Comparison of ENCODE assay signal across 1 cellular context in genomic region chr9:128504485-128505413, GRCh38.
TF ChIP-seq lines count a peak whose summit lies in the region.

TSS of gene GLE1 (plus strand) at chr9:128504719. CDS start at chr9:128504806, 87 bp downstream.

TF ChIP-seq in HepG2, 621 proteins besides CTCF, POLR2A, EP300 and RAD21 (continued from another document and continues in another):
- TF ChIP-seq, protein P1, sequence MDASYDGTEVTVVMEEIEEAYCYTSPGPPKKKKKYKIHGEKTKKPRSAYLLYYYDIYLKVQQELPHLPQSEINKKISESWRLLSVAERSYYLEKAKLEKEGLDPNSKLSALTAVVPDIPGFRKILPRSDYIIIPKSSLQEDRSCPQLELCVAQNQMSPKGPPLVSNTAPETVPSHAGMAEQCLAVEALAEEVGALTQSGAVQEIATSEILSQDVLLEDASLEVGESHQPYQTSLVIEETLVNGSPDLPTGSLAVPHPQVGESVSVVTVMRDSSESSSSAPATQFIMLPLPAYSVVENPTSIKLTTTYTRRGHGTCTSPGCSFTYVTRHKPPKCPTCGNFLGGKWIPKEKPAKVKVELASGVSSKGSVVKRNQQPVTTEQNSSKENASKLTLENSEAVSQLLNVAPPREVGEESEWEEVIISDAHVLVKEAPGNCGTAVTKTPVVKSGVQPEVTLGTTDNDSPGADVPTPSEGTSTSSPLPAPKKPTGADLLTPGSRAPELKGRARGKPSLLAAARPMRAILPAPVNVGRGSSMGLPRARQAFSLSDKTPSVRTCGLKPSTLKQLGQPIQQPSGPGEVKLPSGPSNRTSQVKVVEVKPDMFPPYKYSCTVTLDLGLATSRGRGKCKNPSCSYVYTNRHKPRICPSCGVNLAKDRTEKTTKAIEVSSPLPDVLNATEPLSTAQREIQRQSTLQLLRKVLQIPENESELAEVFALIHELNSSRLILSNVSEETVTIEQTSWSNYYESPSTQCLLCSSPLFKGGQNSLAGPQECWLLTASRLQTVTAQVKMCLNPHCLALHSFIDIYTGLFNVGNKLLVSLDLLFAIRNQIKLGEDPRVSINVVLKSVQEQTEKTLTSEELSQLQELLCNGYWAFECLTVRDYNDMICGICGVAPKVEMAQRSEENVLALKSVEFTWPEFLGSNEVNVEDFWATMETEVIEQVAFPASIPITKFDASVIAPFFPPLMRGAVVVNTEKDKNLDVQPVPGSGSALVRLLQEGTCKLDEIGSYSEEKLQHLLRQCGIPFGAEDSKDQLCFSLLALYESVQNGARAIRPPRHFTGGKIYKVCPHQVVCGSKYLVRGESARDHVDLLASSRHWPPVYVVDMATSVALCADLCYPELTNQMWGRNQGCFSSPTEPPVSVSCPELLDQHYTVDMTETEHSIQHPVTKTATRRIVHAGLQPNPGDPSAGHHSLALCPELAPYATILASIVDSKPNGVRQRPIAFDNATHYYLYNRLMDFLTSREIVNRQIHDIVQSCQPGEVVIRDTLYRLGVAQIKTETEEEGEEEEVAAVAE (CRISPR knock-in tag; IDR thresholded peaks at IDR 0.05; ENCODE audit: borderline replicate concordance) = 0 out of 2 replicates have a peak, but pooled peaks have one; percentile 57
- TF ChIP-seq PRPF4 (IDR thresholded peaks at IDR 0.05; ENCODE audit: low read depth, low read length, poor library complexity, severe bottlenecking) = no peak
- TF ChIP-seq, protein P2, sequence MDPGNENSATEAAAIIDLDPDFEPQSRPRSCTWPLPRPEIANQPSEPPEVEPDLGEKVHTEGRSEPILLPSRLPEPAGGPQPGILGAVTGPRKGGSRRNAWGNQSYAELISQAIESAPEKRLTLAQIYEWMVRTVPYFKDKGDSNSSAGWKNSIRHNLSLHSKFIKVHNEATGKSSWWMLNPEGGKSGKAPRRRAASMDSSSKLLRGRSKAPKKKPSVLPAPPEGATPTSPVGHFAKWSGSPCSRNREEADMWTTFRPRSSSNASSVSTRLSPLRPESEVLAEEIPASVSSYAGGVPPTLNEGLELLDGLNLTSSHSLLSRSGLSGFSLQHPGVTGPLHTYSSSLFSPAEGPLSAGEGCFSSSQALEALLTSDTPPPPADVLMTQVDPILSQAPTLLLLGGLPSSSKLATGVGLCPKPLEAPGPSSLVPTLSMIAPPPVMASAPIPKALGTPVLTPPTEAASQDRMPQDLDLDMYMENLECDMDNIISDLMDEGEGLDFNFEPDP (CRISPR knock-in tag; conservative IDR thresholded peaks at IDR 0.05) = 0 out of 2 replicates have a peak, but pooled peaks have one; percentile 53
- no peak for TF ChIP-seq SOX6 (IDR thresholded peaks at IDR 0.05)
- TF ChIP-seq SOX6 (CRISPR knock-in tag; IDR thresholded peaks at IDR 0.05) = peak; percentile 65
- no peak for TF ChIP-seq NFATC3 (CRISPR knock-in tag; IDR thresholded peaks at IDR 0.05)
- TF ChIP-seq SP4 (CRISPR knock-in tag; IDR thresholded peaks at IDR 0.05) = peak; percentile 94
- TF ChIP-seq SYNCRIP (IDR thresholded peaks at IDR 0.05; ENCODE audit: insufficient read depth, low read depth, low read length) = no peak
- 0 out of 2 replicates have a peak, but pooled peaks have one; percentile 67 for TF ChIP-seq MYNN (CRISPR knock-in tag; IDR thresholded peaks at IDR 0.05; ENCODE audit: low read depth)
- TF ChIP-seq ZNF30 (CRISPR knock-in tag; IDR thresholded peaks at IDR 0.05) = no peak
- 0 out of 2 replicates have a peak, but pooled peaks have one; percentile 19 for TF ChIP-seq DNMT1 (CRISPR knock-in tag; IDR thresholded peaks at IDR 0.05)
- no peak for TF ChIP-seq PLSCR1 (CRISPR knock-in tag; IDR thresholded peaks at IDR 0.05; ENCODE audit: borderline replicate concordance)
- TF ChIP-seq HHEX (CRISPR knock-in tag; IDR thresholded peaks at IDR 0.05) = no peak
- TF ChIP-seq ZNF572 (CRISPR knock-in tag; IDR thresholded peaks at IDR 0.05) = 0 out of 2 replicates have a peak, but pooled peaks have one; percentile 45
- 0 out of 2 replicates have a peak, but pooled peaks have one; percentile 58 for TF ChIP-seq MEIS2 (CRISPR knock-in tag; IDR thresholded peaks at IDR 0.05)
- TF ChIP-seq NFE2L2 (IDR thresholded peaks at IDR 0.05; ENCODE audit: low read length) = no peak
- peak; percentile 88; the same call in 1 of the 2 replicates for TF ChIP-seq ZNF704 (CRISPR knock-in tag; IDR thresholded peaks at IDR 0.05; ENCODE audit: borderline replicate concordance)
- TF ChIP-seq KDM3A (CRISPR knock-in tag; IDR thresholded peaks at IDR 0.05; ENCODE audit: low read depth) = peak; percentile 50; the same call in 1 of the 2 replicates
- TF ChIP-seq, protein P3, sequence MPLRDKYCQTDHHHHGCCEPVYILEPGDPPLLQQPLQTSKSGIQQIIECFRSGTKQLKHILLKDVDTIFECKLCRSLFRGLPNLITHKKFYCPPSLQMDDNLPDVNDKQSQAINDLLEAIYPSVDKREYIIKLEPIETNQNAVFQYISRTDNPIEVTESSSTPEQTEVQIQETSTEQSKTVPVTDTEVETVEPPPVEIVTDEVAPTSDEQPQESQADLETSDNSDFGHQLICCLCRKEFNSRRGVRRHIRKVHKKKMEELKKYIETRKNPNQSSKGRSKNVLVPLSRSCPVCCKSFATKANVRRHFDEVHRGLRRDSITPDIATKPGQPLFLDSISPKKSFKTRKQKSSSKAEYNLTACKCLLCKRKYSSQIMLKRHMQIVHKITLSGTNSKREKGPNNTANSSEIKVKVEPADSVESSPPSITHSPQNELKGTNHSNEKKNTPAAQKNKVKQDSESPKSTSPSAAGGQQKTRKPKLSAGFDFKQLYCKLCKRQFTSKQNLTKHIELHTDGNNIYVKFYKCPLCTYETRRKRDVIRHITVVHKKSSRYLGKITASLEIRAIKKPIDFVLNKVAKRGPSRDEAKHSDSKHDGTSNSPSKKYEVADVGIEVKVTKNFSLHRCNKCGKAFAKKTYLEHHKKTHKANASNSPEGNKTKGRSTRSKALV (CRISPR knock-in tag; IDR thresholded peaks at IDR 0.05) = peak; percentile 82; the same call in 1 of the 2 replicates
- no peak for TF ChIP-seq GRHL1 (CRISPR knock-in tag; conservative IDR thresholded peaks at IDR 0.05)
- TF ChIP-seq, protein P4, sequence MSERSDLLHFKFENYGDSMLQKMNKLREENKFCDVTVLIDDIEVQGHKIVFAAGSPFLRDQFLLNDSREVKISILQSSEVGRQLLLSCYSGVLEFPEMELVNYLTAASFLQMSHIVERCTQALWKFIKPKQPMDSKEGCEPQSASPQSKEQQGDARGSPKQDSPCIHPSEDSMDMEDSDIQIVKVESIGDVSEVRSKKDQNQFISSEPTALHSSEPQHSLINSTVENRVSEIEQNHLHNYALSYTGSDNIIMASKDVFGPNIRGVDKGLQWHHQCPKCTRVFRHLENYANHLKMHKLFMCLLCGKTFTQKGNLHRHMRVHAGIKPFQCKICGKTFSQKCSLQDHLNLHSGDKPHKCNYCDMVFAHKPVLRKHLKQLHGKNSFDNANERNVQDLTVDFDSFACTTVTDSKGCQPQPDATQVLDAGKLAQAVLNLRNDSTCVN (CRISPR knock-in tag; IDR thresholded peaks at IDR 0.05; ENCODE audit: borderline replicate concordance) = peak; percentile 75; the same call in 1 of the 2 replicates
- peak; percentile 73; the same call in 1 of the 2 replicates for TF ChIP-seq SRY (CRISPR knock-in tag; IDR thresholded peaks at IDR 0.05)
- TF ChIP-seq RNF2 (conservative IDR thresholded peaks at IDR 0.05; ENCODE audit: low read depth) = peak; percentile 56; the same call in 1 of the 2 replicates
- TF ChIP-seq ZNF607 (CRISPR knock-in tag; IDR thresholded peaks at IDR 0.05; ENCODE audit: borderline replicate concordance) = no peak; the same call in 1 of the 2 replicates
- peak; percentile 78; the same call in 1 of the 2 replicates for TF ChIP-seq ZIK1 (CRISPR knock-in tag; IDR thresholded peaks at IDR 0.05; ENCODE audit: borderline replicate concordance, low read depth)
- TF ChIP-seq, protein P5, sequence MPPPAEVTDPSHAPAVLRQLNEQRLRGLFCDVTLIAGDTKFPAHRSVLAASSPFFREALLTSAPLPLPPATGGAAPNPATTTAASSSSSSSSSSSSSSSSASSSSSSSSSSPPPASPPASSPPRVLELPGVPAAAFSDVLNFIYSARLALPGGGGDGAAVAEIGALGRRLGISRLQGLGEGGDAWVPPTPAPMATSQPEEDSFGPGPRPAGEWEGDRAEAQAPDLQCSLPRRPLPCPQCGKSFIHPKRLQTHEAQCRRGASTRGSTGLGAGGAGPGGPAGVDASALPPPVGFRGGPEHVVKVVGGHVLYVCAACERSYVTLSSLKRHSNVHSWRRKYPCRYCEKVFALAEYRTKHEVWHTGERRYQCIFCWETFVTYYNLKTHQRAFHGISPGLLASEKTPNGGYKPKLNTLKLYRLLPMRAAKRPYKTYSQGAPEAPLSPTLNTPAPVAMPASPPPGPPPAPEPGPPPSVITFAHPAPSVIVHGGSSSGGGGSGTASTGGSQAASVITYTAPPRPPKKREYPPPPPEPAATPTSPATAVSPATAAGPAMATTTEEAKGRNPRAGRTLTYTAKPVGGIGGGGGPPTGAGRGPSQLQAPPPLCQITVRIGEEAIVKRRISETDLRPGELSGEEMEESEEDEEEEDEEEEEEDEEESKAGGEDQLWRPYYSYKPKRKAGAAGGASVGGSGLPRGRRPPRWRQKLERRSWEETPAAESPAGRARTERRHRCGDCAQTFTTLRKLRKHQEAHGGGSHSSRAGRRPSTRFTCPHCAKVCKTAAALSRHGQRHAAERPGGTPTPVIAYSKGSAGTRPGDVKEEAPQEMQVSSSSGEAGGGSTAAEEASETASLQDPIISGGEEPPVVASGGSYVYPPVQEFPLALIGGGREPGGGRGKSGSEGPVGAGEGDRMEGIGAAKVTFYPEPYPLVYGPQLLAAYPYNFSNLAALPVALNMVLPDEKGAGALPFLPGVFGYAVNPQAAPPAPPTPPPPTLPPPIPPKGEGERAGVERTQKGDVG (CRISPR knock-in tag; IDR thresholded peaks at IDR 0.05; ENCODE audit: borderline replicate concordance) = peak; percentile 51; the same call in 1 of the 2 replicates
- peak; percentile 60 for TF ChIP-seq NFYC (CRISPR knock-in tag; IDR thresholded peaks at IDR 0.05)
- TF ChIP-seq, protein P6, sequence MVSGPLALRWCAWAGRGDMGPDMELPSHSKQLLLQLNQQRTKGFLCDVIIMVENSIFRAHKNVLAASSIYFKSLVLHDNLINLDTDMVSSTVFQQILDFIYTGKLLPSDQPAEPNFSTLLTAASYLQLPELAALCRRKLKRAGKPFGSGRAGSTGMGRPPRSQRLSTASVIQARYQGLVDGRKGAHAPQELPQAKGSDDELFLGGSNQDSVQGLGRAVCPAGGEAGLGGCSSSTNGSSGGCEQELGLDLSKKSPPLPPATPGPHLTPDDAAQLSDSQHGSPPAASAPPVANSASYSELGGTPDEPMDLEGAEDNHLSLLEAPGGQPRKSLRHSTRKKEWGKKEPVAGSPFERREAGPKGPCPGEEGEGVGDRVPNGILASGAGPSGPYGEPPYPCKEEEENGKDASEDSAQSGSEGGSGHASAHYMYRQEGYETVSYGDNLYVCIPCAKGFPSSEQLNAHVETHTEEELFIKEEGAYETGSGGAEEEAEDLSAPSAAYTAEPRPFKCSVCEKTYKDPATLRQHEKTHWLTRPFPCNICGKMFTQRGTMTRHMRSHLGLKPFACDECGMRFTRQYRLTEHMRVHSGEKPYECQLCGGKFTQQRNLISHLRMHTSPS (CRISPR knock-in tag; IDR thresholded peaks at IDR 0.05; ENCODE audit: low read depth) = peak; percentile 69; the same call in 1 of the 2 replicates
- peak; percentile 92 for TF ChIP-seq GMEB1 (CRISPR knock-in tag; IDR thresholded peaks at IDR 0.05; ENCODE audit: borderline replicate concordance)
- TF ChIP-seq ZNF503 (CRISPR knock-in tag; IDR thresholded peaks at IDR 0.05) = peak; percentile 56; the same call in 1 of the 2 replicates
- no peak for TF ChIP-seq RFX3 (CRISPR knock-in tag; IDR thresholded peaks at IDR 0.05)
